In the genomic region with DNA sequence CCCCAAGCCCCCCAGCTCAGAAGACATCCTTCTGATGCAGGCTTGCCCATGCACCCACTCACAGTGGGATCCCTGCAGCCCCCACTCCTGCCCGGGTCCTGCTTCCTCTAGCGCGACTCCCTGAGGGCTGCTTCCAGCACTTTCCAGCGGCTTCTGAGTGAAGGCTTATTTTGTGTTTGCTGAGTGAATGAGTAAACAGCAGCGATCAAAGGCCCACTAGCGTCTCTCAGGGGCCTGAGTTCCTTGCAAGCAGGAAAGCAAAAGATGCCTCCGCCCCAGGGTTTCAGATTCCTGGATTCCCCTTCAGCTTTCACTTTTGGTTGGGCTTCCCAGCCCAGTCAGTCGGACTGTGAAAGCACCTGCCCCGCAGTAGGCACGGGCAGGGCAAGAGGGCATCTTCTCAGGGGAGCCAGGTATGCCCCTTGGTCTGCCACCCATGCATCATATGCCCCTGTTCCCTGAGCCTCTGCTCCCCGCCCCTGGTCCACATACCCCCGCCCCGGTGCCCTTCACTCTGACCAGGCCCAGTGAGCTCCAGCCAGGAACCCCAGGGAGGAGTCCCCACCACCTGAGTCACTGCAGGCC, we compare ENCODE assay signal across 14 cellular contexts. TPM values are rescaled to one million over a fixed set of nuclear protein-coding genes. Genes with fewer than 3 reads are reported as not detected.
DNase-seq lines count a peak whose midpoint lies in the region; TF ChIP-seq lines count a peak whose summit lies in the region.
"Had no signal": no experiment of that assay in that cellular context is flagged by ENCODE, and none has a peak within 500 bp of the region (broad histone marks: within the 10 kb centered on the region; RNA-seq: fewer than 3 reads in every experiment).

No MANE protein-coding gene starts in this region.

- CTCF ChIA-PET in Caco-2 (lab: Charles Lee) (interaction anchor here (1.1 kb wide), 1 partner anchor 20 kb away, joined by 4 read pairs; no protein-coding TSS in a partner anchor), HEK293T (lab: Yijun Ruan, JAX) (no interaction called here)

- H3K27ac ChIP-seq in fibroblast of lung (ENCODE audit: insufficient read depth, low read length) = no peak overlapping the region
- H3K27ac ChIP-seq in neutrophil = peak overlapping the region; percentile 29
- H3K27ac ChIP-seq: uterus had no signal

- no peak overlapping the region for H3K4me2 ChIP-seq in fibroblast of lung (ENCODE audit: extremely low read depth, insufficient read depth, low read length)

- in situ Hi-C loops in GM13976 (cut with MboI; ENCODE audit: low sequenced_read_pairs, unreplicated experiment) = no loop called here

- TF ChIP-seq CTCF in Caco-2 (IDR thresholded peaks at IDR 0.05; ENCODE audit: insufficient read depth in 1 of 2, low read depth in 1 of 2, low read length in 1 of 2, severe bottlenecking in 1 of 2, unreplicated experiment in 1 of 2) (no peak), fibroblast of lung (conservative IDR thresholded peaks at IDR 0.05 in 1 of 2, IDR thresholded peaks at IDR 0.05 in 1 of 2; ENCODE audit: low read depth in 1 of 2, low read length in 2 of 2) (no peak), neutrophil (IDR thresholded peaks at IDR 0.05) (no peak), progenitor cell of endocrine pancreas (IDR thresholded peaks at IDR 0.05; ENCODE audit: unreplicated experiment) (no peak), mesothelial cell of epicardium (IDR thresholded peaks at IDR 0.05; ENCODE audit: unreplicated experiment) (no peak), GM13976 (IDR thresholded peaks at IDR 0.05; ENCODE audit: borderline replicate concordance, control extremely low read depth, extremely low read depth, insufficient read depth, missing control alignments) (no peak)

- H3K36me3 ChIP-seq in Caco-2 (ENCODE audit: control insufficient read depth, insufficient read depth, low read length) (no peaks in the 10 kb centered on the region; the same call in 1 of the 2 replicates), fibroblast of lung (ENCODE audit: control insufficient read depth, insufficient read depth, low read length) (peaks cover 5% of the 10 kb centered on the region), neutrophil (peaks cover 32% of the 10 kb centered on the region)
- H3K36me3 ChIP-seq: uterus had no signal

- H4K20me1 ChIP-seq in fibroblast of lung (ENCODE audit: control insufficient read depth, extremely low read depth, insufficient read depth, low read length) = no peaks in the 10 kb centered on the region

- H3K27me3 ChIP-seq in Caco-2 (replicated peaks; ENCODE audit: control insufficient read depth, insufficient read depth, low read length) = no peaks in the 10 kb centered on the region
- no peaks in the 10 kb centered on the region for H3K27me3 ChIP-seq in fibroblast of lung (ENCODE audit: control insufficient read depth, insufficient read depth, low read length)
- H3K27me3 ChIP-seq in neutrophil = no peaks in the 10 kb centered on the region
- H3K27me3 ChIP-seq: uterus had no signal

- no peak overlapping the region for H3K4me3 ChIP-seq in Caco-2 (ENCODE audit: low read depth, low read length)
- H3K4me3 ChIP-seq in fibroblast of lung (replicated peaks in 1 of 4; ENCODE audit: control extremely low read depth in 1 of 4, insufficient read depth in 1 of 4, low read depth in 3 of 4, low read length in 4 of 4) = no peak overlapping the region
- no peak overlapping the region for H3K4me3 ChIP-seq in neutrophil (ENCODE audit: low read depth in 1 of 2, low read length in 1 of 2)
- H3K4me3 ChIP-seq: uterus had no signal

- no peak overlapping the region for H3K9ac ChIP-seq in fibroblast of lung (ENCODE audit: insufficient read depth, low read length)

- BruUV-seq in Caco-2 (replicated peaks; lab: Mats Ljungman, UMichigan) = no TSS peak

- POLR2A ChIA-PET in Caco-2 (lab: Charles Lee) (no interaction called here), HEK293T (lab: Yijun Ruan, JAX) (no interaction called here)

- H3K4me3 Mint-ChIP-seq in Caco-2 (ENCODE audit: unreplicated experiment) (peak overlapping the region; percentile 53), progenitor cell of endocrine pancreas (ENCODE audit: low read depth) (no peak overlapping the region), mesothelial cell of epicardium (no peak overlapping the region)

- intact Hi-C loops in Caco-2 (cut with micrococcal nuclease; ENCODE audit: unreplicated experiment) = no loop called here

- peaks cover 23% of the 10 kb centered on the region for H3K36me3 Mint-ChIP-seq in Caco-2 (ENCODE audit: insufficient read depth, unreplicated experiment)
- peaks cover 14% of the 10 kb centered on the region for H3K36me3 Mint-ChIP-seq in progenitor cell of endocrine pancreas (ENCODE audit: insufficient read depth)
- peaks cover 17% of the 10 kb centered on the region for H3K36me3 Mint-ChIP-seq in mesothelial cell of epicardium

- H3K4me1 Mint-ChIP-seq in Caco-2 (ENCODE audit: low read depth, unreplicated experiment) = peaks cover 28% of the 10 kb centered on the region
- H3K4me1 Mint-ChIP-seq in progenitor cell of endocrine pancreas (ENCODE audit: low read depth) = peaks cover 8% of the 10 kb centered on the region
- no peaks in the 10 kb centered on the region for H3K4me1 Mint-ChIP-seq in mesothelial cell of epicardium

- H3K27me3 Mint-ChIP-seq in Caco-2 (ENCODE audit: insufficient read depth, unreplicated experiment) (no peaks in the 10 kb centered on the region), progenitor cell of endocrine pancreas (peaks cover 5% of the 10 kb centered on the region), mesothelial cell of epicardium (ENCODE audit: low read depth) (no peaks in the 10 kb centered on the region)

- H2AFZ ChIP-seq in fibroblast of lung (ENCODE audit: low read length) = peak overlapping the region; percentile 33

- H3K79me2 ChIP-seq in fibroblast of lung (ENCODE audit: control insufficient read depth, insufficient read depth, low read length) = peaks cover 5% of the 10 kb centered on the region

- peaks cover 26% of the 10 kb centered on the region for H3K4me1 ChIP-seq in Caco-2
- peaks cover 2% of the 10 kb centered on the region for H3K4me1 ChIP-seq in fibroblast of lung (ENCODE audit: control insufficient read depth, extremely low read depth, insufficient read depth, low read length)
- H3K4me1 ChIP-seq in neutrophil (ENCODE audit: control insufficient read depth in 1 of 2, insufficient read depth in 1 of 2, low read depth in 1 of 2, low read length in 1 of 2) = peaks cover 7 to 8% of the 10 kb centered on the region in 2 experiments
- H3K4me1 ChIP-seq: uterus had no signal

- no peaks in the 10 kb centered on the region for H3K9me3 ChIP-seq in Caco-2
- no peaks in the 10 kb centered on the region for H3K9me3 ChIP-seq in fibroblast of lung (ENCODE audit: control insufficient read depth, insufficient read depth, low read depth, low read length)
- H3K9me3 ChIP-seq in neutrophil = no peaks in the 10 kb centered on the region
- H3K9me3 ChIP-seq: uterus had no signal

- H3K27ac Mint-ChIP-seq in Caco-2 (ENCODE audit: unreplicated experiment) (peak overlapping the region; percentile 33), progenitor cell of endocrine pancreas (no peak overlapping the region), mesothelial cell of epicardium (no peak overlapping the region)

- peak; percentile 84 to 85 for DNase-seq in Caco-2
- peak; percentile 3 for DNase-seq in NCI-H226
- DNase-seq in fibroblast of lung (ENCODE audit: low read depth in 2 of 2) = no peak
- DNase-seq in progenitor cell of endocrine pancreas (ENCODE audit: low spot score, unreplicated experiment) = no peak
- DNase-seq in mesothelial cell of epicardium (ENCODE audit: low spot score in 2 of 2, unreplicated experiment in 2 of 2) = no peak
- no peak for DNase-seq in GM13976 (ENCODE audit: low spot score)
- no peak for DNase-seq in HEK293T (ENCODE audit: extremely low spot score)
- DNase-seq: activated CD8-positive, alpha-beta memory T cell treated with anti-CD3 and anti-CD28 coated beads, Interleukin-2, amount 50 U/mL, for 48 hours; cerebellar nuclear complex; erythroblast; NCI-H1048; stimulated activated CD4-positive, alpha-beta T cell treated with anti-CD3 and anti-CD28 coated beads, Interleukin-2, amount 100 ng/mL, for 48 hours; uterus had no signal

- H3K9me3 Mint-ChIP-seq in Caco-2 (ENCODE audit: unreplicated experiment) (no peaks in the 10 kb centered on the region), progenitor cell of endocrine pancreas (ENCODE audit: low read depth) (no peaks in the 10 kb centered on the region), mesothelial cell of epicardium (no peaks in the 10 kb centered on the region)

TF ChIP-seq in HEK293T, 16 proteins besides CTCF, POLR2A, EP300 and RAD21 (continues in another document):
- no peak for TF ChIP-seq ARNT (IDR thresholded peaks at IDR 0.05)
- TF ChIP-seq, protein P1, sequence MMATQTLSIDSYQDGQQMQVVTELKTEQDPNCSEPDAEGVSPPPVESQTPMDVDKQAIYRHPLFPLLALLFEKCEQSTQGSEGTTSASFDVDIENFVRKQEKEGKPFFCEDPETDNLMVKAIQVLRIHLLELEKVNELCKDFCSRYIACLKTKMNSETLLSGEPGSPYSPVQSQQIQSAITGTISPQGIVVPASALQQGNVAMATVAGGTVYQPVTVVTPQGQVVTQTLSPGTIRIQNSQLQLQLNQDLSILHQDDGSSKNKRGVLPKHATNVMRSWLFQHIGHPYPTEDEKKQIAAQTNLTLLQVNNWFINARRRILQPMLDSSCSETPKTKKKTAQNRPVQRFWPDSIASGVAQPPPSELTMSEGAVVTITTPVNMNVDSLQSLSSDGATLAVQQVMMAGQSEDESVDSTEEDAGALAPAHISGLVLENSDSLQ (IDR thresholded peaks at IDR 0.05) = no peak
- TF ChIP-seq CTBP1 (IDR thresholded peaks at IDR 0.05; ENCODE audit: borderline replicate concordance) = no peak
- no peak for TF ChIP-seq NFRKB (IDR thresholded peaks at IDR 0.05)
- TF ChIP-seq HDGF (IDR thresholded peaks at IDR 0.05; ENCODE audit: borderline replicate concordance) = no peak
- TF ChIP-seq TARDBP (IDR thresholded peaks at IDR 0.05) = no peak
- no peak for TF ChIP-seq LEF1 (IDR thresholded peaks at IDR 0.05; ENCODE audit: borderline replicate concordance)
- TF ChIP-seq ELF4 (IDR thresholded peaks at IDR 0.05) = no peak
- TF ChIP-seq L3MBTL2 (conservative IDR thresholded peaks at IDR 0.05) = no peak
- no peak for TF ChIP-seq FOXM1 (IDR thresholded peaks at IDR 0.05; ENCODE audit: borderline replicate concordance)

RNA-seq across cellular contexts. Expression of a gene that starts 9.2 kb away (rescaled TPM):
- total RNA-seq in Caco-2 (2022) = 45.8 and 51.3 TPM in 2 replicates
- 32.0 and 36.5 TPM in 2 replicates for total RNA-seq in fibroblast of lung
- polyA plus RNA-seq in fibroblast of lung = 25.4 and 26.3 TPM in 2 replicates
- 25.4 and 33.9 TPM in 2 replicates for polyA plus RNA-seq in fibroblast of lung (2012)
- polyA minus RNA-seq in fibroblast of lung (ENCODE audit: low replicate concordance) = 45.8 and 62.2 TPM in 2 replicates
- total RNA-seq in progenitor cell of endocrine pancreas = 20.0 and 22.1 TPM in 2 replicates
- total RNA-seq in mesothelial cell of epicardium = 20.8 to 21.7 TPM (median 20.9 TPM) in 3 replicates

RNA-seq across cellular contexts. Expression of a gene that starts 58.2 kb away (rescaled TPM):
- total RNA-seq in Caco-2 (2022) = 148 TPM in 2 replicates
- 38.8 and 43.1 TPM in 2 replicates for total RNA-seq in fibroblast of lung
- 39.8 and 41.8 TPM in 2 replicates for polyA plus RNA-seq in fibroblast of lung
- 20.3 and 21.4 TPM in 2 replicates for polyA plus RNA-seq in fibroblast of lung (2012)
- 43.3 and 52.9 TPM in 2 replicates for polyA minus RNA-seq in fibroblast of lung (ENCODE audit: low replicate concordance)
- 70.1 and 70.8 TPM in 2 replicates for total RNA-seq in progenitor cell of endocrine pancreas
- 58.3 to 66.8 TPM (median 59.1 TPM) in 3 replicates for total RNA-seq in mesothelial cell of epicardium

Comparison
In these comparisons a context has a peak if more than half of its experiments do, and no peak if none do; other contexts are left out.
1. DNase-seq: peak in Caco-2 (2 of 2) and NCI-H226 (single experiment); none in fibroblast of lung (0 of 2), progenitor cell of endocrine pancreas (single experiment), mesothelial cell of epicardium (0 of 2), GM13976 (single experiment) and HEK293T (single experiment).